26 cellular contexts compared by ENCODE assay signal in genomic region chr15:81113204-81113657, GRCh38. TPM values are rescaled to one million over a fixed set of nuclear protein-coding genes. Genes with fewer than 3 reads are reported as not detected.
DNase-seq lines count a peak whose midpoint lies in the region; ATAC-seq, FAIRE-seq and TF ChIP-seq lines count a peak whose summit lies in the region.
"Had no signal": no experiment of that assay in that cellular context is flagged by ENCODE, and none has a peak within 500 bp of the region (broad histone marks: within the 10 kb centered on the region; RNA-seq: fewer than 3 reads in every experiment).

No MANE protein-coding gene starts in this region.

- H3K27me3 ChIP-seq in RWPE2 (ENCODE audit: insufficient read depth, poor library complexity, severe bottlenecking), result no peaks in the 10 kb centered on the region
- no peaks in the 10 kb centered on the region for H3K27me3 ChIP-seq in pancreas
- H3K27me3 ChIP-seq in H9 (ENCODE audit: insufficient read depth, low read length), result no peaks in the 10 kb centered on the region
- H3K27me3 ChIP-seq: testis had no signal

- WGBS in pancreas, 2 donors, result 13 to 15% methylated on average over 3 of the region's 3 CpGs
- WGBS in H9 (ENCODE audit: extremely low coverage, insufficient read length, low lambda C conversion rate), result no CpG with 5 or more reads among the region's 3 CpGs

- H3K27ac ChIP-seq in RWPE2 (ENCODE audit: poor library complexity, severe bottlenecking), result peak overlapping the region; percentile 87
- H3K27ac ChIP-seq in pancreas, result peak overlapping the region in 3 of 4 donors; percentile 19 to 66 (median 63)
- no peak overlapping the region for H3K27ac ChIP-seq in H9 (ENCODE audit: insufficient read length, low read depth, low read length)
- H3K27ac ChIP-seq: coronary artery, esophagus squamous epithelium, testis had no signal

- H3K36me3 ChIP-seq in RWPE2 (ENCODE audit: low read depth), result no peaks in the 10 kb centered on the region
- H3K36me3 ChIP-seq in pancreas, result no peaks in the 10 kb centered on the region
- H3K36me3 ChIP-seq: esophagus squamous epithelium had no signal

- no peak overlapping the region for H3K23ac ChIP-seq in H9 (ENCODE audit: insufficient read length, low read depth, low read length)

- H3T11ph ChIP-seq in H9 (ENCODE audit: low read length), result no peak overlapping the region

- no peaks in the 10 kb centered on the region for H4K20me1 ChIP-seq in H9 (ENCODE audit: control insufficient read depth, insufficient read depth, insufficient read length)

- H3K27me3 Mint-ChIP-seq in H9 (ENCODE audit: low read depth), result peaks cover 7% of the 10 kb centered on the region

- ATAC-seq in RWPE2 (ENCODE audit: low read depth), result no peak
- ATAC-seq in pancreas, result peak; percentile 94 to 96 (median 94)
- ATAC-seq: activated CD4-positive, alpha-beta T cell treated with anti-CD3 and anti-CD28 coated beads for 36 hours; stimulated activated naive CD8-positive, alpha-beta T cell treated with anti-CD3 and anti-CD28 coated beads, Interleukin-15, Interleukin-2, amounts not matched to agents 100 U/mL and 50 U/mL, for 24 hours had no signal

- H3K4me2 ChIP-seq in H9 (ENCODE audit: insufficient read depth, insufficient read length, low read length), result no peak overlapping the region

- no peak overlapping the region for H2AFZ ChIP-seq in H9 (ENCODE audit: low read length)

- no peak overlapping the region for H2BK12ac ChIP-seq in H9 (ENCODE audit: insufficient read length, low read depth, low read length)

- H3K4me3 ChIP-seq in RWPE2 (ENCODE audit: severe bottlenecking), result no peak overlapping the region
- no peak overlapping the region for H3K4me3 ChIP-seq in pancreas
- H3K4me3 ChIP-seq: coronary artery, esophagus squamous epithelium, K562, testis had no signal

- no peak overlapping the region for H4K8ac ChIP-seq in H9 (replicated peaks; ENCODE audit: insufficient read length, low read depth, low read length)

- no peak for FAIRE-seq in pancreas (lab: Jason Lieb, UNC)
- FAIRE-seq: K562 had no signal

- no peak overlapping the region for H4K91ac ChIP-seq in H9 (ENCODE audit: insufficient read length, low read depth, low read length)

- H3K23me2 ChIP-seq in H9 (ENCODE audit: insufficient read length, low read depth, low read length, poor library complexity, severe bottlenecking), result no peaks in the 10 kb centered on the region

- no peak overlapping the region for H3K4ac ChIP-seq in H9 (ENCODE audit: low read depth, low read length)

- no peak overlapping the region for H2BK15ac ChIP-seq in H9 (ENCODE audit: low read depth, low read length)

- H3K27ac Mint-ChIP-seq in H9, result peak overlapping the region in 1 of 3 experiments; percentile 19; a peak in 1 of 7 replicates
- H3K27ac Mint-ChIP-seq: activated CD4-positive, alpha-beta T cell treated with anti-CD3 and anti-CD28 coated beads for 36 hours; activated naive CD8-positive, alpha-beta T cell; CD4-positive, alpha-beta T cell; memory B cell; progenitor cell of endocrine pancreas had no signal

- H3K14ac ChIP-seq in H9 (ENCODE audit: insufficient read depth, low read length), result no peak overlapping the region

- no peak overlapping the region for H3K9ac ChIP-seq in H9 (ENCODE audit: extremely low read depth, insufficient read length, low read length)

- H3K4me1 Mint-ChIP-seq in H9, result peaks cover 16 to 17% of the 10 kb centered on the region in 2 experiments

- no peak overlapping the region for H3K56ac ChIP-seq in H9 (ENCODE audit: insufficient read length, low read depth, low read length)

- H3K79me1 ChIP-seq in H9 (ENCODE audit: insufficient read depth, low read depth, low read length, poor library complexity, severe bottlenecking), result no peaks in the 10 kb centered on the region

- H3K9me3 ChIP-seq in RWPE2 (ENCODE audit: severe bottlenecking) (no peaks in the 10 kb centered on the region), pancreas (no peaks in the 10 kb centered on the region), H9 (ENCODE audit: control insufficient read depth, low read depth, low read length) (no peaks in the 10 kb centered on the region)
- H3K9me3 ChIP-seq: esophagus squamous epithelium, testis had no signal

- intact Hi-C loops in pancreas (cut with DNase I), result no loop called here

- no peak overlapping the region for H2BK120ac ChIP-seq in H9 (ENCODE audit: low read depth, low read length, poor library complexity, severe bottlenecking)

- peak; percentile 3 for DNase-seq in NCI-H1092 treated with DMSO at 0.1 percent for 48 hours (lab: John Stamatoyannopoulos, UW)
- DNase-seq in NCI-H1092 (lab: John Stamatoyannopoulos, UW), result no peak
- peak; percentile 26 for DNase-seq in NCI-H1417 treated with DMSO at 0.1 percent for 48 hours (lab: John Stamatoyannopoulos, UW)
- DNase-seq in RWPE2 (ENCODE audit: low spot score), result no peak
- DNase-seq in pancreas, result peak in 3 of 6 donors; percentile 41 to 52 (median 48)
- DNase-seq in ureter (ENCODE audit: low spot score), result no peak
- no peak for DNase-seq in NAMALWA (ENCODE audit: low spot score)
- no peak for DNase-seq in H9
- DNase-seq: 8988T; activated CD4-positive, alpha-beta T cell treated with anti-CD3 and anti-CD28 coated beads for 36 hours; activated effector memory CD4-positive, alpha-beta T cell treated with Interleukin-2 at 50 U/mL for 16 hours; activated T-cell treated with anti-CD3 and anti-CD28 coated beads for 4 hours; aorta; CD4-positive, alpha-beta T cell; DMS 273 treated with DMSO at 0.1 percent for 48 hours; esophagus squamous epithelium; foreskin melanocyte; NCI-H1930; SHP77; stimulated activated naive CD8-positive, alpha-beta T cell treated with anti-CD3 and anti-CD28 coated beads, Interleukin-15, Interleukin-2, amounts not matched to agents 100 U/mL and 50 U/mL, for 24 hours; testis had no signal

- no peak overlapping the region for H2BK20ac ChIP-seq in H9 (ENCODE audit: low read depth, low read length, poor library complexity, severe bottlenecking)

- no peak overlapping the region for H3K4me3 Mint-ChIP-seq in H9
- H3K4me3 Mint-ChIP-seq: activated CD4-positive, alpha-beta T cell treated with anti-CD3 and anti-CD28 coated beads for 36 hours; activated naive CD8-positive, alpha-beta T cell; CD4-positive, alpha-beta T cell; memory B cell had no signal

- H3K4me1 ChIP-seq in RWPE2 (ENCODE audit: insufficient read depth, poor library complexity, severe bottlenecking) (peaks cover 56% of the 10 kb centered on the region), pancreas (peaks cover 12 to 19% (median 16%) of the 10 kb centered on the region in 3 donors), H9 (ENCODE audit: insufficient read depth, low read length) (no peaks in the 10 kb centered on the region; the same call in 1 of the 2 replicates)
- H3K4me1 ChIP-seq: testis had no signal

- H2BK5ac ChIP-seq in H9 (ENCODE audit: insufficient read length, low read length), result no peak overlapping the region

- no peak overlapping the region for H3K18ac ChIP-seq in H9 (ENCODE audit: insufficient read length, low read depth, low read length)

- TF ChIP-seq CTCF in RWPE2 (IDR thresholded peaks at IDR 0.05; ENCODE audit: poor library complexity, severe bottlenecking), result no peak
- no peak for TF ChIP-seq CTCF in pancreas (IDR thresholded peaks at IDR 0.05)
- no peak for TF ChIP-seq CTCF in H9 (conservative IDR thresholded peaks at IDR 0.05)

- H4K5ac ChIP-seq in H9 (ENCODE audit: insufficient read length, low read depth, low read length), result no peak overlapping the region

- no peaks in the 10 kb centered on the region for H3K36me3 Mint-ChIP-seq in H9 (ENCODE audit: insufficient read depth in 1 of 3, low read depth in 3 of 3)
- H3K36me3 Mint-ChIP-seq: activated naive CD8-positive, alpha-beta T cell had no signal

- no peak overlapping the region for H2AK5ac ChIP-seq in H9 (ENCODE audit: insufficient read length, low read length)

- no peaks in the 10 kb centered on the region; a peak in 2 of 5 replicates for H3K9me3 Mint-ChIP-seq in H9
- H3K9me3 Mint-ChIP-seq: CD4-positive, alpha-beta T cell; memory B cell had no signal

- no peaks in the 10 kb centered on the region for H3K79me2 ChIP-seq in H9 (ENCODE audit: insufficient read depth, low read length)

RNA-seq across cellular contexts. Expression of gene CFAP161, which starts 20.8 kb away (rescaled TPM):
- total RNA-seq in pancreas, result under 1 TPM in 5 of 6 donors, not detected in 1; 0.14 to 0.25 (median 0.17) TPM
- under 1 TPM; 0.08 to 0.12 TPM for polyA plus RNA-seq in pancreas
- 0.57 TPM for total RNA-seq in ureter
- total RNA-seq in H9 (2021), result 0.24 TPM in 1 of 2 replicates, not detected in the other
- total RNA-seq: activated CD4-positive, alpha-beta T cell treated with anti-CD3 and anti-CD28 coated beads for 36 hours; CD4-positive, alpha-beta T cell; progenitor cell of endocrine pancreas had no signal
- polyA plus RNA-seq: aorta had no signal

Comparison
In these comparisons a context has a peak if more than half of its experiments do, and no peak if none do; other contexts are left out.
1. DNase-seq: peak in NCI-H1092 treated with DMSO at 0.1 percent for 48 hours (single experiment) and NCI-H1417 treated with DMSO at 0.1 percent for 48 hours (single experiment); none in NCI-H1092 (single experiment), RWPE2 (single experiment), ureter (single experiment), NAMALWA (single experiment) and H9 (single experiment).